ENCODE assay signal across 8 cellular contexts in the genomic region with DNA sequence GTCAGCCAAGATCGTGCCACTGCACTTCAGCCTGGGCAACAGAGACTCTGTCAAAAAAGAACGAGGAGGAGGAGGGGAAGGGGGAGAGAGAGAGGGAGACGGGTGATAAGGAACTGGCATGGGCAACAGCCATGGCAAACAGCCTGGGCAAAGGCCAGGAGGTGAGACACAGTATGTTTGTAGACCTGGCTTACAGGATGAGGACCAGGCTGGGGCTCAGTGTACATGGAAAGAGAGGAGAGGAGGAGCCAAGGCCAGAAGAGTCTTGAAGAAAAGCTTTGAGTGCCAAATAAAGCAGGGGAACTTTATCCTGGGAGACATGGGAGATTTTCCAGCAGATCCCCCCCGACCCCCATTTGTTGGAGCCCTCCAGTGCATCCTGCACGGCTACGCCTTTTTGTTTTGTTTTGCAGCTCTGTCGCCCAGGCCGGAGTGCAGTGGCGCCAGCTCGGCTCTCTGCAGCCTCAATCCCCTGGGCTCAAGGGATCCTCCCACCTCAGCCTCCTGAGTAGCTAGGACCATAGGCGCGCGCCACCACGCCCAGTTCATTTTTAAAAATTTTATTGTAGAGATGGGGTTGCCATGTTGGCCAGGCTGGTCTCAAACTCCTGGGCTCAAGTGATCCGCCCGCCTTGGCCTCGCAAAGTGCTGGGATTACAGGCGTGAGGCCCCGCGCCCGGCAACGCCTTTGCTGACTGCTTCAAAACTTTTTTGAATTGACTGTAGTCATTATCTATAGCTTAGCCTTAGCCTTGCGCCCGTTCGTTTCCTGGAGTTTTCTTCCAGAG. TPM values are rescaled to one million over a fixed set of nuclear protein-coding genes. Genes with fewer than 3 reads are reported as not detected.
A peak's percentile ranks its signal among the peaks of the same experiment; 100 is the strongest.
DNase-seq lines count a peak whose midpoint lies in the region; TF ChIP-seq lines count a peak whose summit lies in the region.

No MANE protein-coding gene starts in this region.

- H3K27me3 ChIP-seq in hepatocyte (no peaks in the 10 kb centered on the region), smooth muscle cell (ENCODE audit: low read depth) (no peaks in the 10 kb centered on the region)

- H4K20me1 ChIP-seq in hepatocyte (ENCODE audit: insufficient read depth, poor library complexity, severe bottlenecking) (peaks cover 32% of the 10 kb centered on the region), smooth muscle cell (ENCODE audit: low read depth) (peaks cover 33% of the 10 kb centered on the region)

- 29% methylated on average over 25 of the region's 25 CpGs for WGBS in hepatocyte (ENCODE audit: low lambda C conversion rate, missing lambda C conversion rate)
- WGBS in smooth muscle cell (ENCODE audit: low lambda C conversion rate) = 33% methylated on average over 25 of the region's 25 CpGs

- H3K9me3 ChIP-seq in hepatocyte (ENCODE audit: low read depth) (no peaks in the 10 kb centered on the region), smooth muscle cell (replicated peaks; ENCODE audit: low read depth) (no peaks in the 10 kb centered on the region)

- no peaks in the 10 kb centered on the region for H3K27me3 Mint-ChIP-seq in activated naive CD4-positive, alpha-beta T cell treated with anti-CD3 and anti-CD28 coated beads, Interleukin-2, amount 50 U/mL, for 24 hours
- no peaks in the 10 kb centered on the region for H3K27me3 Mint-ChIP-seq in activated T-helper 2 cell treated with anti-CD3 and anti-CD28 coated beads, Interferon-gamma antibody, Interleukin-2, Interleukin-4, amounts not matched to agents 10 μg/mL and 5 μg/mL and 100 μg/mL, durations not matched to agents 14 hours and 24 hours and 36 hours (ENCODE audit: low read depth)

- H3K79me2 ChIP-seq in hepatocyte (peaks cover 36% of the 10 kb centered on the region), smooth muscle cell (ENCODE audit: low read depth) (peaks cover 37% of the 10 kb centered on the region)

- H3K4me1 ChIP-seq in hepatocyte (ENCODE audit: insufficient read depth) (peaks cover 38% of the 10 kb centered on the region), smooth muscle cell (ENCODE audit: low read depth) (peaks cover 45% of the 10 kb centered on the region)

- H3K4me3 ChIP-seq in hepatocyte = peak overlapping the region; percentile 43
- peak overlapping the region; percentile 79 for H3K4me3 ChIP-seq in smooth muscle cell

- intact Hi-C loops in activated T-helper 2 cell treated with anti-CD3 and anti-CD28 coated beads, Interferon-gamma antibody, Interleukin-2, Interleukin-4, amounts not matched to agents 10 μg/mL and 5 μg/mL and 100 μg/mL, durations not matched to agents 14 hours and 24 hours and 36 hours (cut with micrococcal nuclease) = loop anchor here (2.0 to 10.0 kb wide), 7 partner anchors 78 to 590 kb away; a partner anchor contains a TSS

- TF ChIP-seq CTCF in hepatocyte (IDR thresholded peaks at IDR 0.05; ENCODE audit: poor library complexity) (no peak), smooth muscle cell (IDR thresholded peaks at IDR 0.05; ENCODE audit: borderline replicate concordance, insufficient read depth, poor library complexity, severe bottlenecking) (no peak)

- peaks cover 25% of the 10 kb centered on the region for H3F3A ChIP-seq in smooth muscle cell (ENCODE audit: low read depth)

- H3K36me3 Mint-ChIP-seq in activated naive CD4-positive, alpha-beta T cell treated with anti-CD3 and anti-CD28 coated beads, Interleukin-2, amount 50 U/mL, for 24 hours = peaks cover 4% of the 10 kb centered on the region
- peaks cover 29% of the 10 kb centered on the region for H3K36me3 Mint-ChIP-seq in activated T-helper 2 cell treated with anti-CD3 and anti-CD28 coated beads, Interferon-gamma antibody, Interleukin-2, Interleukin-4, amounts not matched to agents 10 μg/mL and 5 μg/mL and 100 μg/mL, durations not matched to agents 14 hours and 24 hours and 36 hours (ENCODE audit: low read depth)

- H3K9me2 ChIP-seq in hepatocyte (replicated peaks; ENCODE audit: insufficient read depth) = no peaks in the 10 kb centered on the region

- DNase-seq in activated naive CD4-positive, alpha-beta T cell treated with Interleukin-2 at 50 U/mL for 16 hours = no peak
- no peak for DNase-seq in activated T-helper 2 cell treated with anti-CD3 and anti-CD28 coated beads, Interferon-gamma antibody, Interleukin-2, Interleukin-4, amounts not matched to agents 10 μg/mL and 5 μg/mL and 100 μg/mL, durations not matched to agents 14 hours and 24 hours and 36 hours (ENCODE audit: low spot score)
- DNase-seq in hepatocyte (ENCODE audit: low spot score) (peak; percentile 37), smooth muscle cell (lab: John Stamatoyannopoulos, UW; ENCODE audit: unreplicated experiment) (no peak), NCI-H1694 (lab: John Stamatoyannopoulos, UW) (no peak), NCI-H1092 treated with DMSO at 0.1 percent for 48 hours (lab: John Stamatoyannopoulos, UW) (no peak)
- DNase-seq in stimulated activated naive CD4-positive, alpha-beta T cell (lab: John Stamatoyannopoulos, UW) = no peak

- H3K27ac Mint-ChIP-seq in activated naive CD4-positive, alpha-beta T cell treated with anti-CD3 and anti-CD28 coated beads, Interleukin-2, amount 50 U/mL, for 24 hours = peak overlapping the region; percentile 98
- H3K27ac Mint-ChIP-seq in activated T-helper 2 cell treated with anti-CD3 and anti-CD28 coated beads, Interferon-gamma antibody, Interleukin-2, Interleukin-4, amounts not matched to agents 10 μg/mL and 5 μg/mL and 100 μg/mL, durations not matched to agents 14 hours and 24 hours and 36 hours = peak overlapping the region; percentile 98

- H3K4me3 Mint-ChIP-seq in activated naive CD4-positive, alpha-beta T cell treated with anti-CD3 and anti-CD28 coated beads, Interleukin-2, amount 50 U/mL, for 24 hours = peak overlapping the region; percentile 99
- peak overlapping the region; percentile 97 for H3K4me3 Mint-ChIP-seq in activated T-helper 2 cell treated with anti-CD3 and anti-CD28 coated beads, Interferon-gamma antibody, Interleukin-2, Interleukin-4, amounts not matched to agents 10 μg/mL and 5 μg/mL and 100 μg/mL, durations not matched to agents 14 hours and 24 hours and 36 hours (ENCODE audit: low read depth)

- peak overlapping the region; percentile 84 for H3K4me2 ChIP-seq in hepatocyte
- H3K4me2 ChIP-seq in smooth muscle cell = peak overlapping the region; percentile 82

- H3K9me3 Mint-ChIP-seq in activated naive CD4-positive, alpha-beta T cell treated with anti-CD3 and anti-CD28 coated beads, Interleukin-2, amount 50 U/mL, for 24 hours = no peaks in the 10 kb centered on the region
- H3K9me3 Mint-ChIP-seq in activated T-helper 2 cell treated with anti-CD3 and anti-CD28 coated beads, Interferon-gamma antibody, Interleukin-2, Interleukin-4, amounts not matched to agents 10 μg/mL and 5 μg/mL and 100 μg/mL, durations not matched to agents 14 hours and 24 hours and 36 hours = no peaks in the 10 kb centered on the region

- H3K36me3 ChIP-seq in hepatocyte (replicated peaks; ENCODE audit: insufficient read depth, low read depth) (no peaks in the 10 kb centered on the region), smooth muscle cell (ENCODE audit: low read depth) (no peaks in the 10 kb centered on the region)

- H3K27ac ChIP-seq in hepatocyte = peak overlapping the region; percentile 97
- peak overlapping the region; percentile 97 for H3K27ac ChIP-seq in smooth muscle cell (ENCODE audit: low read depth)

- peak overlapping the region; percentile 99 for H3K9ac ChIP-seq in smooth muscle cell (ENCODE audit: low read depth)

- H2AFZ ChIP-seq in hepatocyte (peak overlapping the region; percentile 51), smooth muscle cell (ENCODE audit: low read depth) (peak overlapping the region; percentile 79)

- H3K4me1 Mint-ChIP-seq in activated naive CD4-positive, alpha-beta T cell treated with anti-CD3 and anti-CD28 coated beads, Interleukin-2, amount 50 U/mL, for 24 hours = peaks cover 43% of the 10 kb centered on the region
- peaks cover 45% of the 10 kb centered on the region for H3K4me1 Mint-ChIP-seq in activated T-helper 2 cell treated with anti-CD3 and anti-CD28 coated beads, Interferon-gamma antibody, Interleukin-2, Interleukin-4, amounts not matched to agents 10 μg/mL and 5 μg/mL and 100 μg/mL, durations not matched to agents 14 hours and 24 hours and 36 hours (ENCODE audit: low read depth)

RNA-seq across cellular contexts. Expression of a gene that starts 1.2 kb away (rescaled TPM):
- 164 and 165 TPM in 2 replicates for total RNA-seq in activated T-helper 2 cell treated with anti-CD3 and anti-CD28 coated beads, Interferon-gamma antibody, Interleukin-2, Interleukin-4, amounts not matched to agents 10 μg/mL and 5 μg/mL and 100 μg/mL, durations not matched to agents 14 hours and 24 hours and 36 hours
- total RNA-seq in hepatocyte (56.6 and 68.6 TPM in 2 replicates), smooth muscle cell (93.1 and 97.9 TPM in 2 replicates)
- polyA plus RNA-seq in hepatocyte (66.6 and 78.3 TPM in 2 replicates), smooth muscle cell (114 and 119 TPM in 2 replicates)

RNA-seq across cellular contexts. Expression of a gene that starts 43.1 kb away (rescaled TPM):
- 23.0 and 24.7 TPM in 2 replicates for total RNA-seq in activated T-helper 2 cell treated with anti-CD3 and anti-CD28 coated beads, Interferon-gamma antibody, Interleukin-2, Interleukin-4, amounts not matched to agents 10 μg/mL and 5 μg/mL and 100 μg/mL, durations not matched to agents 14 hours and 24 hours and 36 hours
- total RNA-seq in hepatocyte (46.0 and 51.9 TPM in 2 replicates), smooth muscle cell (37.3 and 37.7 TPM in 2 replicates)
- polyA plus RNA-seq in hepatocyte (5.4 and 7.1 TPM in 2 replicates), smooth muscle cell (6.7 and 8.5 TPM in 2 replicates)
